11 cellular contexts compared by ENCODE assay signal in genomic region chr7:24825315-24825917, GRCh38.
DNase-seq lines count a peak whose midpoint lies in the region; ATAC-seq, FAIRE-seq and TF ChIP-seq lines count a peak whose summit lies in the region.
"Had no signal": no experiment of that assay in that cellular context is flagged by ENCODE, and none has a peak within 500 bp of the region (broad histone marks: within the 10 kb centered on the region; RNA-seq: fewer than 3 reads in every experiment).

No MANE protein-coding gene starts in this region.

- H3K4me3 Mint-ChIP-seq in T-cell: peak overlapping the region in 1 of 3 donors; percentile 58

- H3K27ac ChIP-seq in HepG2 (ENCODE audit: extremely low read length, insufficient read depth, low read length) (peak overlapping the region; percentile 75), right lobe of liver (peak overlapping the region in 1 of 3 donors; percentile 11), hepatocyte (peak overlapping the region; percentile 95), uterus (peak overlapping the region; percentile 2 to 12), OCI-LY7 (ENCODE audit: low read depth, low read length, poor library complexity, severe bottlenecking) (no peak overlapping the region)
- H3K27ac ChIP-seq: C4-2B had no signal

- WGBS in HepG2 (ENCODE audit: low lambda C conversion rate): 100% methylated on average over 1 of the region's 1 CpG
- WGBS in right lobe of liver (ENCODE audit: insufficient coverage, low coverage, low lambda C conversion rate, missing lambda C conversion rate): 57% methylated on average over 1 of the region's 1 CpG
- WGBS in hepatocyte (ENCODE audit: low lambda C conversion rate, missing lambda C conversion rate): 48% methylated on average over 1 of the region's 1 CpG

- H3K4me1 Mint-ChIP-seq in T-cell: peaks cover 61 to 82% (median 65%) of the 10 kb centered on the region in 3 donors

- TF ChIP-seq CTCF in HepG2 (CRISPR knock-in tag; IDR thresholded peaks at IDR 0.05) (no peak), right lobe of liver (IDR thresholded peaks at IDR 0.05) (no peak), hepatocyte (IDR thresholded peaks at IDR 0.05; ENCODE audit: poor library complexity) (no peak), uterus (IDR thresholded peaks at IDR 0.05) (no peak), OCI-LY7 (conservative IDR thresholded peaks at IDR 0.05; ENCODE audit: low read length) (no peak)

- no peaks in the 10 kb centered on the region for H3K27me3 Mint-ChIP-seq in T-cell

- no peak for TF ChIP-seq EP300 in HepG2 (IDR thresholded peaks at IDR 0.05; ENCODE audit: low read depth in 2 of 2, low read length in 2 of 2)
- no peak for TF ChIP-seq EP300 in HepG2 (CRISPR knock-in tag; IDR thresholded peaks at IDR 0.05; ENCODE audit: borderline replicate concordance)

- peak overlapping the region; percentile 85 to 96 for H3K27ac Mint-ChIP-seq in T-cell

- BruUV-seq in HepG2 (replicated peaks; lab: Mats Ljungman, UMichigan) (no TSS peak), OCI-LY7 (replicated peaks; lab: Mats Ljungman, UMichigan) (no TSS peak)

- no peak for ATAC-seq in HepG2
- no peak for ATAC-seq in right lobe of liver
- ATAC-seq in T-cell (replicated peaks in 1 of 4): no peak
- no peak for ATAC-seq in HG03342 (IDR thresholded peaks at IDR 0.05; ENCODE audit: unreplicated experiment)

- no peaks in the 10 kb centered on the region for H3K9me3 Mint-ChIP-seq in T-cell

- H3K36me3 ChIP-seq in HepG2 (replicated peaks in 1 of 2; ENCODE audit: control insufficient read depth in 1 of 2, insufficient read depth in 2 of 2, low read length in 2 of 2) (peaks cover 0 to 13% of the 10 kb centered on the region in 2 experiments; a peak in 2 of 5 replicates), right lobe of liver (no peaks in the 10 kb centered on the region), hepatocyte (replicated peaks; ENCODE audit: insufficient read depth, low read depth) (no peaks in the 10 kb centered on the region), uterus (no peaks in the 10 kb centered on the region), OCI-LY7 (ENCODE audit: insufficient read depth, low read length) (peaks cover 88% of the 10 kb centered on the region)

- H3K4me3 ChIP-seq in HepG2 (replicated peaks in 1 of 3; ENCODE audit: insufficient read depth in 1 of 3, low read depth in 2 of 3, low read length in 3 of 3) (peak overlapping the region in 1 of 3 experiments; percentile 36; a peak in 1 of 6 replicates), right lobe of liver (no peak overlapping the region), hepatocyte (no peak overlapping the region), uterus (no peak overlapping the region), OCI-LY7 (ENCODE audit: low read depth, low read length, poor library complexity, severe bottlenecking) (no peak overlapping the region)

- no peaks in the 10 kb centered on the region for H4K20me1 ChIP-seq in HepG2 (ENCODE audit: insufficient read depth, low read length)
- H4K20me1 ChIP-seq in hepatocyte (ENCODE audit: insufficient read depth, poor library complexity, severe bottlenecking): no peaks in the 10 kb centered on the region
- no peaks in the 10 kb centered on the region for H4K20me1 ChIP-seq in OCI-LY7 (ENCODE audit: insufficient read depth, low read length)

- H2AFZ ChIP-seq in HepG2 (ENCODE audit: low read length): no peak overlapping the region
- no peak overlapping the region for H2AFZ ChIP-seq in hepatocyte
- no peak overlapping the region for H2AFZ ChIP-seq in OCI-LY7 (ENCODE audit: low read length)

- H3K9me2 ChIP-seq in hepatocyte (replicated peaks; ENCODE audit: insufficient read depth) (no peaks in the 10 kb centered on the region), OCI-LY7 (ENCODE audit: insufficient read depth, low read length) (no peaks in the 10 kb centered on the region)

- no peak for TF ChIP-seq POLR2A in HepG2 (IDR thresholded peaks at IDR 0.05; ENCODE audit: insufficient read depth in 1 of 2, low read depth in 2 of 2, low read length in 2 of 2)
- TF ChIP-seq POLR2A in right lobe of liver (IDR thresholded peaks at IDR 0.05): no peak
- TF ChIP-seq POLR2A in uterus (IDR thresholded peaks at IDR 0.05): no peak

- H3K36me3 Mint-ChIP-seq in T-cell: peaks cover 28% of the 10 kb centered on the region

- H3K9me3 ChIP-seq in HepG2 (ENCODE audit: low read length) (no peaks in the 10 kb centered on the region), right lobe of liver (no peaks in the 10 kb centered on the region), hepatocyte (ENCODE audit: low read depth) (no peaks in the 10 kb centered on the region), uterus (no peaks in the 10 kb centered on the region), OCI-LY7 (ENCODE audit: low read length) (no peaks in the 10 kb centered on the region)

- H3K27me3 ChIP-seq in HepG2 (ENCODE audit: control insufficient read depth in 1 of 2, insufficient read depth in 2 of 2, low read length in 2 of 2) (no peaks in the 10 kb centered on the region), right lobe of liver (no peaks in the 10 kb centered on the region), hepatocyte (no peaks in the 10 kb centered on the region), uterus (no peaks in the 10 kb centered on the region)

- peaks cover 46% of the 10 kb centered on the region for H3K4me1 ChIP-seq in HepG2 (ENCODE audit: insufficient read depth, low read length)
- peaks cover 0 to 1% (median 0%) of the 10 kb centered on the region in 4 donors for H3K4me1 ChIP-seq in right lobe of liver
- H3K4me1 ChIP-seq in hepatocyte (ENCODE audit: insufficient read depth): peaks cover 55% of the 10 kb centered on the region
- no peaks in the 10 kb centered on the region for H3K4me1 ChIP-seq in uterus
- peaks cover 84% of the 10 kb centered on the region for H3K4me1 ChIP-seq in OCI-LY7 (ENCODE audit: insufficient read depth, low read length, poor library complexity, severe bottlenecking)

- intact Hi-C loops in HepG2 (cut with micrococcal nuclease; ENCODE audit: unreplicated experiment) (no loop called here), right lobe of liver (cut with DNase I) (no loop called here), uterus (cut with DNase I; ENCODE audit: low total_unique reads) (no loop called here), OCI-LY7 (cut with micrococcal nuclease; ENCODE audit: unreplicated experiment) (no loop called here)

- in situ Hi-C loops in HepG2 (cut with HindIII; ENCODE audit: extremely low pct_ligation_motif_present, low pct_unique_long_range_greater_than_20kb): no loop called here

- FAIRE-seq in HepG2 (lab: Jason Lieb, UNC): no peak
- FAIRE-seq: frontal cortex had no signal

- H3K79me2 ChIP-seq in HepG2 (ENCODE audit: insufficient read depth, low read length) (peaks cover 2% of the 10 kb centered on the region), hepatocyte (no peaks in the 10 kb centered on the region), OCI-LY7 (ENCODE audit: insufficient read depth, low read depth, low read length) (no peaks in the 10 kb centered on the region; the same call in 1 of the 2 replicates)

- peak overlapping the region; percentile 64 for H3K4me2 ChIP-seq in HepG2 (ENCODE audit: low read depth, low read length)
- H3K4me2 ChIP-seq in hepatocyte: peak overlapping the region; percentile 54
- no peak overlapping the region for H3K4me2 ChIP-seq in OCI-LY7 (ENCODE audit: low read length)

- DNase-seq in HepG2 (ENCODE audit: low spot score) (no peak), right lobe of liver (no peak), T-cell (no peak), hepatocyte (ENCODE audit: low spot score) (peak; percentile 20), uterus (no peak), activated T-cell treated with anti-CD3 and anti-CD28 coated beads for 4 hours (no peak), OCI-LY7 (ENCODE audit: low spot score) (no peak)
- DNase-seq: stimulated activated naive CD4-positive, alpha-beta T cell treated with Interleukin-2 at 50 U/mL for 16 hours had no signal

- no peak for TF ChIP-seq RAD21 in HepG2 (CRISPR knock-in tag; IDR thresholded peaks at IDR 0.05)

- CTCF ChIA-PET in HepG2 (lab: Yijun Ruan, JAX; ENCODE audit: low intra/inter-chr PET ratio, low total read pairs) (no interaction called here), T-cell (lab: Charles Lee) (interaction anchor here (0.5 to 2.9 kb wide), 6 partner anchors 14 to 1286 kb away, joined by 3 to 13 read pairs (median 4); no protein-coding TSS in a partner anchor), OCI-LY7 (lab: Charles Lee; ENCODE audit: unreplicated experiment) (interaction anchor here (1.0 to 1.2 kb wide), 2 partner anchors 10 to 70 kb away, joined by 3 to 5 read pairs; no protein-coding TSS in a partner anchor)

- peak overlapping the region; percentile 36; the same call in 1 of the 2 replicates for H3K9ac ChIP-seq in HepG2 (ENCODE audit: insufficient read depth, low read depth, low read length)

- POLR2A ChIA-PET in HepG2 (lab: Yijun Ruan, JAX): interaction anchor here (1.1 to 3.2 kb wide), 4 partner anchors 17 to 300 kb away, joined by 3 to 14 read pairs (median 4); partner anchors contain the start of gene CYCS
- POLR2A ChIA-PET in T-cell (lab: Charles Lee): interaction anchor here in 1 of 2 donors (0.8 kb wide), 1 partner anchor 9 kb away, joined by 3 read pairs; no protein-coding TSS in a partner anchor
- POLR2A ChIA-PET in OCI-LY7 (lab: Charles Lee): interaction anchor here (0.7 to 3.3 kb wide), 5 partner anchors 10 to 267 kb away, joined by 3 to 23 read pairs (median 6); no protein-coding TSS in a partner anchor

TF ChIP-seq in HepG2, 621 proteins besides CTCF, POLR2A, EP300 and RAD21 (continues in another document):
- TF ChIP-seq MIER3 (CRISPR knock-in tag; IDR thresholded peaks at IDR 0.05; ENCODE audit: borderline replicate concordance) (no peak), ZNF652 (CRISPR knock-in tag; IDR thresholded peaks at IDR 0.05; ENCODE audit: borderline replicate concordance, low read depth) (no peak), ZNF232 (CRISPR knock-in tag; IDR thresholded peaks at IDR 0.05; ENCODE audit: borderline replicate concordance) (no peak), ATF3 (CRISPR knock-in tag; IDR thresholded peaks at IDR 0.05) (no peak), HES4 (CRISPR knock-in tag; IDR thresholded peaks at IDR 0.05; ENCODE audit: borderline replicate concordance) (no peak), MEIS2 (CRISPR knock-in tag; IDR thresholded peaks at IDR 0.05) (no peak), ZNF740 (CRISPR knock-in tag; IDR thresholded peaks at IDR 0.05) (no peak), ZNF12 (CRISPR knock-in tag; IDR thresholded peaks at IDR 0.05) (no peak), CHD4 (IDR thresholded peaks at IDR 0.05; ENCODE audit: borderline replicate concordance, low read length) (no peak), RBFOX2 (IDR thresholded peaks at IDR 0.05; ENCODE audit: low read depth, low read length) (no peak), SIX1 (CRISPR knock-in tag; IDR thresholded peaks at IDR 0.05; ENCODE audit: borderline replicate concordance) (no peak)
